9 cellular contexts compared by ENCODE assay signal in genomic region chr4:180134116-180134866, GRCh38.
DNase-seq lines count a peak whose midpoint lies in the region; ATAC-seq, FAIRE-seq and TF ChIP-seq lines count a peak whose summit lies in the region.
"Had no signal": no experiment of that assay in that cellular context is flagged by ENCODE, and none has a peak within 500 bp of the region (broad histone marks: within the 10 kb centered on the region; RNA-seq: fewer than 3 reads in every experiment).

No MANE protein-coding gene starts in this region.

- H3K27ac ChIP-seq in A549 (no peak overlapping the region), OCI-LY7 (ENCODE audit: low read depth, low read length, poor library complexity, severe bottlenecking) (no peak overlapping the region)
- H3K27ac ChIP-seq: KMS-11 had no signal

- TF ChIP-seq POLR2A in A549 (IDR thresholded peaks at IDR 0.05; ENCODE audit: low read length): no peak

- no peak for FAIRE-seq in A549 (lab: Jason Lieb, UNC)

- peaks cover 0 to 2% (median 0%) of the 10 kb centered on the region in 3 donors for H3K27me3 Mint-ChIP-seq in immature natural killer cell (ENCODE audit: low read depth in 3 of 3)

- TF ChIP-seq RAD21 in A549 (conservative IDR thresholded peaks at IDR 0.05 in 1 of 2, IDR thresholded peaks at IDR 0.05 in 1 of 2): no peak

- TF ChIP-seq EP300 in A549 (IDR thresholded peaks at IDR 0.05): no peak

- no peak for DNase-seq in A549 (ENCODE audit: low read depth in 1 of 2, low spot score in 1 of 2)
- DNase-seq in OCI-LY7 (ENCODE audit: low spot score): no peak
- no peak for DNase-seq in immature natural killer cell
- DNase-seq in COR-L47 (lab: John Stamatoyannopoulos, UW): no peak
- no peak for DNase-seq in NCI-H1694 (lab: John Stamatoyannopoulos, UW)
- DNase-seq in DMS79 (lab: John Stamatoyannopoulos, UW): no peak
- no peak for DNase-seq in mesenteric fat pad (ENCODE audit: low spot score)

- ATAC-seq in A549 (peak in 1 of 2 experiments; percentile 35; a peak in 3 of 6 replicates), GM21390 (IDR thresholded peaks at IDR 0.05; ENCODE audit: unreplicated experiment) (peak; percentile 59)

- H3K36me3 Mint-ChIP-seq in immature natural killer cell: no peaks in the 10 kb centered on the region

- H3K4me3 Mint-ChIP-seq in immature natural killer cell: peak overlapping the region in 4 of 5 donors; percentile 14 to 65 (median 58)

- H3K4me1 ChIP-seq in A549 (no peaks in the 10 kb centered on the region), OCI-LY7 (ENCODE audit: insufficient read depth, low read length, poor library complexity, severe bottlenecking) (no peaks in the 10 kb centered on the region)

- CTCF ChIA-PET in A549 (lab: Yijun Ruan, JAX) (no interaction called here), OCI-LY7 (lab: Charles Lee; ENCODE audit: unreplicated experiment) (no interaction called here)

- WGBS in A549 (ENCODE audit: missing lambda C conversion rate): 10% methylated on average over 9 of the region's 10 CpGs

- H3K27ac Mint-ChIP-seq in immature natural killer cell: no peak overlapping the region

- H3K79me2 ChIP-seq in OCI-LY7 (ENCODE audit: insufficient read depth, low read depth, low read length): no peaks in the 10 kb centered on the region

- H3K9me3 Mint-ChIP-seq in immature natural killer cell: peaks cover 0 to 15% (median 5%) of the 10 kb centered on the region in 6 donors

- H3K4me2 ChIP-seq in A549 (peak overlapping the region; percentile 28; the same call in 2 of the 3 replicates), OCI-LY7 (ENCODE audit: low read length) (no peak overlapping the region)
- H3K4me2 ChIP-seq: KMS-11 had no signal

- POLR2A ChIA-PET in A549 (lab: Yijun Ruan, JAX): no interaction called here
- POLR2A ChIA-PET in OCI-LY7 (lab: Charles Lee): no interaction called here

- TF ChIP-seq CTCF in A549 (IDR thresholded peaks at IDR 0.05): no peak
- TF ChIP-seq CTCF in OCI-LY7 (conservative IDR thresholded peaks at IDR 0.05; ENCODE audit: low read length): no peak

- H3K4me1 Mint-ChIP-seq in immature natural killer cell: peaks cover 0 to 3% of the 10 kb centered on the region in 2 donors

- no peaks in the 10 kb centered on the region for H3K9me2 ChIP-seq in OCI-LY7 (ENCODE audit: insufficient read depth, low read length)

- H3K4me3 ChIP-seq in A549: no peak overlapping the region
- no peak overlapping the region for H3K4me3 ChIP-seq in OCI-LY7 (ENCODE audit: low read depth, low read length, poor library complexity, severe bottlenecking)

- no peaks in the 10 kb centered on the region for H4K20me1 ChIP-seq in OCI-LY7 (ENCODE audit: insufficient read depth, low read length)

- H3K36me3 ChIP-seq in OCI-LY7 (ENCODE audit: insufficient read depth, low read length): no peaks in the 10 kb centered on the region

- peak overlapping the region; percentile 35; the same call in 1 of the 2 replicates for H2AFZ ChIP-seq in OCI-LY7 (ENCODE audit: low read length)

- intact Hi-C loops in OCI-LY7 (cut with micrococcal nuclease; ENCODE audit: unreplicated experiment): no loop called here

- no TSS peak for BruUV-seq in OCI-LY7 (replicated peaks; lab: Mats Ljungman, UMichigan)

- H3K9me3 ChIP-seq in A549: no peaks in the 10 kb centered on the region
- no peaks in the 10 kb centered on the region for H3K9me3 ChIP-seq in OCI-LY7 (ENCODE audit: low read length)

TF ChIP-seq in A549, 52 proteins besides CTCF, POLR2A, EP300 and RAD21:
- no peak for TF ChIP-seq CHD4 (IDR thresholded peaks at IDR 0.05; ENCODE audit: borderline replicate concordance)
- no peak for TF ChIP-seq CBX2 (IDR thresholded peaks at IDR 0.05; ENCODE audit: borderline replicate concordance, low read depth)
- TF ChIP-seq KDM1A (IDR thresholded peaks at IDR 0.05; ENCODE audit: low read depth): no peak
- TF ChIP-seq EHMT2 (IDR thresholded peaks at IDR 0.05; ENCODE audit: low read depth): no peak
- TF ChIP-seq SMC3 (IDR thresholded peaks at IDR 0.05): no peak
- no peak for TF ChIP-seq NR3C1 (IDR thresholded peaks at IDR 0.05)
- TF ChIP-seq JUN (IDR thresholded peaks at IDR 0.05): no peak
- TF ChIP-seq FOSL2 (IDR thresholded peaks at IDR 0.05): no peak
- TF ChIP-seq FOSL2 (CRISPR knock-in tag; IDR thresholded peaks at IDR 0.05): no peak
- TF ChIP-seq NFE2L2 (conservative IDR thresholded peaks at IDR 0.05; ENCODE audit: low read length): no peak
- no peak for TF ChIP-seq CBX8 (IDR thresholded peaks at IDR 0.05)
- TF ChIP-seq GATA3 (IDR thresholded peaks at IDR 0.05; ENCODE audit: borderline replicate concordance): no peak
- TF ChIP-seq POLR2AphosphoS2 (conservative IDR thresholded peaks at IDR 0.05; ENCODE audit: low read length): no peak
- no peak for TF ChIP-seq CHD2 (IDR thresholded peaks at IDR 0.05; ENCODE audit: low read length, partially characterized antibody)
- TF ChIP-seq PHF8 (IDR thresholded peaks at IDR 0.05; ENCODE audit: borderline replicate concordance, low read depth): no peak
- TF ChIP-seq ZFP36 (IDR thresholded peaks at IDR 0.05; ENCODE audit: borderline replicate concordance, partially characterized antibody): no peak
